8 cellular contexts compared by ENCODE assay signal in genomic region chr17:68035131-68035522, GRCh38. TPM values are rescaled to one million over a fixed set of nuclear protein-coding genes. Genes with fewer than 3 reads are reported as not detected.
DNase-seq lines count a peak whose midpoint lies in the region; ATAC-seq, FAIRE-seq and TF ChIP-seq lines count a peak whose summit lies in the region.

No MANE protein-coding gene starts in this region.

- in situ Hi-C loops in astrocyte of the spinal cord (cut with HindIII; ENCODE audit: low sequenced_read_pairs), result no loop called here

- no peaks in the 10 kb centered on the region for H3K9me3 ChIP-seq in lung (ENCODE audit: control insufficient read depth in 2 of 2, insufficient read depth in 1 of 2, low read length in 1 of 2)

- peaks cover 4 to 10% of the 10 kb centered on the region in 2 donors for H3K36me3 ChIP-seq in lung (ENCODE audit: control insufficient read depth in 2 of 2, insufficient read depth in 2 of 2, low read length in 2 of 2)

- WGBS in lung, 2 donors, result 2% methylated on average over 18 to 21 of the region's 27 CpGs

- H3K27ac ChIP-seq in lung (ENCODE audit: low read depth in 1 of 2, low read length in 1 of 2), result no peak overlapping the region

- ATAC-seq in HG02642 (IDR thresholded peaks at IDR 0.05; ENCODE audit: poor library complexity, unreplicated experiment) (peak; percentile 90), lung (ENCODE audit: insufficient read depth, low FRiP score) (peak; percentile 95)

- H3K27me3 ChIP-seq in lung (ENCODE audit: control insufficient read depth, insufficient read depth), result no peaks in the 10 kb centered on the region

- no peak for DNase-seq in GM12865 (ENCODE audit: low read depth)
- peak; percentile 88 for DNase-seq in NCI-H1417 treated with DMSO at 0.1 percent for 48 hours (lab: John Stamatoyannopoulos, UW)
- peak; percentile 97 for DNase-seq in UCSD-AML1 (lab: John Stamatoyannopoulos, UW; ENCODE audit: unreplicated experiment)
- DNase-seq in astrocyte of the spinal cord (ENCODE audit: low read depth, low spot score), result no peak
- peak; percentile 93 for DNase-seq in lung (ENCODE audit: low spot score)
- DNase-seq in stimulated activated CD8-positive, alpha-beta memory T cell treated with anti-CD3 and anti-CD28 coated beads, Interleukin-15, amount 100 ng/mL, for 48 hours (ENCODE audit: low read depth in 2 of 2), result peak; percentile 86 to 88
- DNase-seq in frontal cortex (ENCODE audit: low spot score in 2 of 2), result no peak

- FAIRE-seq in frontal cortex (lab: Jason Lieb, UNC), result no peak

- no peaks in the 10 kb centered on the region for H3K4me1 ChIP-seq in lung (ENCODE audit: control insufficient read depth in 2 of 2, insufficient read depth in 2 of 2, low read length in 2 of 2)

- no peak for TF ChIP-seq CTCF in GM12865 (IDR thresholded peaks at IDR 0.05; ENCODE audit: insufficient read depth, low read depth, low read length, missing control alignments)
- no peak for TF ChIP-seq CTCF in astrocyte of the spinal cord (IDR thresholded peaks at IDR 0.05; ENCODE audit: low read depth, low read length)
- TF ChIP-seq CTCF in lung (IDR thresholded peaks at IDR 0.05; ENCODE audit: control extremely low read depth, extremely low read depth), result no peak

- H3K4me3 ChIP-seq in GM12865 (ENCODE audit: low read depth, low read length), result peak overlapping the region; percentile 58
- H3K4me3 ChIP-seq in astrocyte of the spinal cord (ENCODE audit: low read depth, low read length), result peak overlapping the region; percentile 22
- no peak overlapping the region for H3K4me3 ChIP-seq in lung

RNA-seq across cellular contexts. Expression of gene KPNA2, which starts 0.4 kb away (rescaled TPM):
- total RNA-seq in lung (10 to 100 TPM; 17.5 to 20.2 TPM), frontal cortex (39.5 TPM)
- polyA plus RNA-seq in lung, result 10 to 100 TPM; 16.1 to 24.4 TPM

RNA-seq across cellular contexts. Expression of gene C17orf58, which starts 38.9 kb away (rescaled TPM):
- total RNA-seq in lung, result 10 to 100 TPM; 11.2 to 11.6 TPM
- polyA plus RNA-seq in lung, result 10 to 100 TPM in 1 of 2 donors, 1 to 10 TPM in 1; 7.0 to 11.0 TPM
- total RNA-seq in frontal cortex, result 38.3 TPM

Comparison
In these comparisons a context has a peak if more than half of its experiments do, and no peak if none do; other contexts are left out.
1. DNase-seq: peak in NCI-H1417 treated with DMSO at 0.1 percent for 48 hours (single experiment), UCSD-AML1 (single experiment), lung (single experiment) and stimulated activated CD8-positive, alpha-beta memory T cell treated with anti-CD3 and anti-CD28 coated beads, Interleukin-15, amount 100 ng/mL, for 48 hours (2 of 2); none in GM12865 (single experiment), astrocyte of the spinal cord (single experiment) and frontal cortex (0 of 2).